11 cellular contexts compared by ENCODE assay signal in the genomic region with DNA sequence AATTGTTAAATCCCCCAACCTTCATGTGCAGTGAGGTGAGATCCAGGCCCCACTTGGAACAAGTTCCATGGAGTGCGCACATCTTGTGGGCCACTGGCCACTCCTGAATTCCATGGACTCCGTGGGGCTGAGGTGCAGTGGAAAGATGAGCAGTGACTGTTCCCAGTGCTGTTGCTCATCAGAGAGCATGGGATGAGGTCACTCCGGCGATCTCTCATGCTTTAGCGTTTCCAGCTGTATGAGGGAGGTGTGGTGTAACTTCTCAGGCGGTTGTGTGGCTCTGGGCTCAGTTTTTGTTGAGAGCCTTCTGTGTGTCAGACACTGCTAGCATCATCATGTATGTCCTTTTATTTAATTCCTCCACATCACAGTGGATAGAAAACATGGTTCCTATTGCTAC.
DNase-seq lines count a peak whose midpoint lies in the region; ATAC-seq and TF ChIP-seq lines count a peak whose summit lies in the region.
"Had no signal": no experiment of that assay in that cellular context is flagged by ENCODE, and none has a peak within 500 bp of the region (broad histone marks: within the 10 kb centered on the region; RNA-seq: fewer than 3 reads in every experiment).

No MANE protein-coding gene starts in this region.

- no peaks in the 10 kb centered on the region for H3K27me3 ChIP-seq in brain microvascular endothelial cell (replicated peaks)
- no peaks in the 10 kb centered on the region for H3K27me3 ChIP-seq in left lung
- H3K27me3 ChIP-seq: body of pancreas had no signal

- ATAC-seq in stimulated activated naive B cell treated with anti-CD40 and anti-IgM and Interleukin-4, amounts not matched to agents 10 μg/mL and 1 μg/mL and 100 μg/mL, for 72 hours (replicated peaks) = no peak
- ATAC-seq in left lung = no peak
- no peak for ATAC-seq in HG02884 (IDR thresholded peaks at IDR 0.05; ENCODE audit: unreplicated experiment)
- ATAC-seq: body of pancreas, Panc1 had no signal

- H3K27ac Mint-ChIP-seq in HFFc6 = peak overlapping the region; percentile 89
- peak overlapping the region; percentile 78 for H3K27ac Mint-ChIP-seq in stimulated activated naive B cell treated with anti-CD40 and anti-IgM and Interleukin-4, amounts not matched to agents 10 μg/mL and 1 μg/mL and 100 μg/mL, for 72 hours

- H3K4me1 Mint-ChIP-seq in HFFc6 (ENCODE audit: low read depth) = peaks cover 41% of the 10 kb centered on the region
- peaks cover 55 to 86% of the 10 kb centered on the region in 2 donors for H3K4me1 Mint-ChIP-seq in stimulated activated naive B cell treated with anti-CD40 and anti-IgM and Interleukin-4, amounts not matched to agents 10 μg/mL and 1 μg/mL and 100 μg/mL, for 72 hours

- H3K27ac ChIP-seq in brain microvascular endothelial cell (no peak overlapping the region), left lung (no peak overlapping the region)
- H3K27ac ChIP-seq: body of pancreas had no signal

- intact Hi-C loops in left lung (cut with DNase I) = no loop called here

- in situ Hi-C loops in brain microvascular endothelial cell (cut with HindIII; ENCODE audit: low pct_ligation_motif_present, low sequenced_read_pairs) = no loop called here

- TF ChIP-seq CTCF in HFFc6 (IDR thresholded peaks at IDR 0.05) (no peak), brain microvascular endothelial cell (IDR thresholded peaks at IDR 0.05; ENCODE audit: low read depth, low read length, missing control alignments) (no peak), left lung (IDR thresholded peaks at IDR 0.05) (no peak)

- H3K4me3 Mint-ChIP-seq in HFFc6 = peak overlapping the region; percentile 33
- no peak overlapping the region for H3K4me3 Mint-ChIP-seq in stimulated activated naive B cell treated with anti-CD40 and anti-IgM and Interleukin-4, amounts not matched to agents 10 μg/mL and 1 μg/mL and 100 μg/mL, for 72 hours

- no peaks in the 10 kb centered on the region; the same call in none of the 2 replicates for H3K27me3 Mint-ChIP-seq in HFFc6 (ENCODE audit: insufficient read depth)
- H3K27me3 Mint-ChIP-seq in stimulated activated naive B cell treated with anti-CD40 and anti-IgM and Interleukin-4, amounts not matched to agents 10 μg/mL and 1 μg/mL and 100 μg/mL, for 72 hours = no peaks in the 10 kb centered on the region

- peaks cover 4% of the 10 kb centered on the region; the same call in 1 of the 2 replicates for H3K9me3 Mint-ChIP-seq in HFFc6
- no peaks in the 10 kb centered on the region for H3K9me3 Mint-ChIP-seq in stimulated activated naive B cell treated with anti-CD40 and anti-IgM and Interleukin-4, amounts not matched to agents 10 μg/mL and 1 μg/mL and 100 μg/mL, for 72 hours

- no peak overlapping the region for H3K4me3 ChIP-seq in brain microvascular endothelial cell (ENCODE audit: low read depth, low read length)
- H3K4me3 ChIP-seq in left lung = no peak overlapping the region
- H3K4me3 ChIP-seq: body of pancreas had no signal

- DNase-seq in HFFc6 (peak; percentile 89), brain microvascular endothelial cell (peak; percentile 74), islet precursor cell (peak; percentile 52), left lung (no peak)
- no peak for DNase-seq in stimulated activated naive B cell treated with anti-CD40 and anti-IgM and Interleukin-4, amounts not matched to agents 10 μg/mL and 1 μg/mL and 100 μg/mL, for 72 hours
- no peak for DNase-seq in activated CD4-positive, alpha-beta T cell treated with anti-CD3 and anti-CD28 coated beads for 1 hour
- DNase-seq: NCI-H2171 treated with DMSO at 0.1 percent for 48 hours; stimulated activated CD4-positive, alpha-beta T cell treated with anti-CD3 and anti-CD28 coated beads, Interleukin-4, amount 100 ng/mL, for 1 hour had no signal

- no peaks in the 10 kb centered on the region for H3K9me3 ChIP-seq in left lung
- H3K9me3 ChIP-seq: body of pancreas had no signal

- H3K36me3 ChIP-seq in brain microvascular endothelial cell (replicated peaks) (no peaks in the 10 kb centered on the region), left lung (no peaks in the 10 kb centered on the region)

- peaks cover 5 to 30% of the 10 kb centered on the region in 2 donors for H3K4me1 ChIP-seq in left lung

- H3K36me3 Mint-ChIP-seq in HFFc6 (ENCODE audit: low read depth) = peaks cover 18% of the 10 kb centered on the region; the same call in 1 of the 2 replicates
- H3K36me3 Mint-ChIP-seq in stimulated activated naive B cell treated with anti-CD40 and anti-IgM and Interleukin-4, amounts not matched to agents 10 μg/mL and 1 μg/mL and 100 μg/mL, for 72 hours = peaks cover 11 to 20% of the 10 kb centered on the region in 2 donors

Comparison
In these comparisons a context has a peak if more than half of its experiments do, and no peak if none do; other contexts are left out.
1. DNase-seq: peak in HFFc6 (single experiment), brain microvascular endothelial cell (single experiment) and islet precursor cell (single experiment); none in stimulated activated naive B cell treated with anti-CD40 and anti-IgM and Interleukin-4, amounts not matched to agents 10 μg/mL and 1 μg/mL and 100 μg/mL, for 72 hours (single experiment), activated CD4-positive, alpha-beta T cell treated with anti-CD3 and anti-CD28 coated beads for 1 hour (single experiment) and left lung (0 of 2).